In genomic region chr15:78810003-78810376, GRCh38 we compare ENCODE assay signal across 9 cellular contexts. TPM values are rescaled to one million over a fixed set of nuclear protein-coding genes. Genes with fewer than 3 reads are reported as not detected.
DNase-seq lines count a peak whose midpoint lies in the region; ATAC-seq, FAIRE-seq and TF ChIP-seq lines count a peak whose summit lies in the region.
"Had no signal": no experiment of that assay in that cellular context is flagged by ENCODE, and none has a peak within 500 bp of the region (broad histone marks: within the 10 kb centered on the region; RNA-seq: fewer than 3 reads in every experiment).

No MANE protein-coding gene starts in this region.

- FAIRE-seq in H54 (lab: Jason Lieb, UNC): no peak

- ATAC-seq in activated CD4-positive, alpha-beta T cell treated with anti-CD3 and anti-CD28 coated beads for 36 hours: no peak
- no peak for ATAC-seq in right lobe of liver
- ATAC-seq in HG03565 (IDR thresholded peaks at IDR 0.05; ENCODE audit: unreplicated experiment): no peak

- no peaks in the 10 kb centered on the region for H3K27me3 ChIP-seq in breast epithelium
- peaks cover 0 to 15% of the 10 kb centered on the region in 2 donors for H3K27me3 ChIP-seq in right lobe of liver
- no peaks in the 10 kb centered on the region for H3K27me3 ChIP-seq in testis
- H3K27me3 ChIP-seq: thyroid gland had no signal

- H3K4me1 ChIP-seq in breast epithelium (peaks cover 0 to 3% of the 10 kb centered on the region in 2 donors), right lobe of liver (peaks cover 0 to 10% (median 0%) of the 10 kb centered on the region in 4 donors), testis (peaks cover 6% of the 10 kb centered on the region)

- H3K9me3 ChIP-seq in breast epithelium: no peaks in the 10 kb centered on the region
- H3K9me3 ChIP-seq in right lobe of liver: no peaks in the 10 kb centered on the region
- H3K9me3 ChIP-seq in testis: no peaks in the 10 kb centered on the region
- H3K9me3 ChIP-seq: thyroid gland had no signal

- no peak overlapping the region for H3K27ac Mint-ChIP-seq in activated CD4-positive, alpha-beta T cell treated with anti-CD3 and anti-CD28 coated beads for 36 hours

- CTCF ChIA-PET in activated CD4-positive, alpha-beta T cell treated with anti-CD3 and anti-CD28 coated beads for 36 hours (lab: Charles Lee): interaction anchor here (0.5 to 1.0 kb wide), 5 partner anchors 10 to 1339 kb away, joined by 3 read pairs; no protein-coding TSS in a partner anchor

- H3K4me3 Mint-ChIP-seq in activated CD4-positive, alpha-beta T cell treated with anti-CD3 and anti-CD28 coated beads for 36 hours: peak overlapping the region; percentile 42

- intact Hi-C loops in activated CD4-positive, alpha-beta T cell treated with anti-CD3 and anti-CD28 coated beads for 36 hours (cut with DNase I, micrococcal nuclease): no loop called here
- intact Hi-C loops in breast epithelium (cut with DNase I; ENCODE audit: low total_unique reads): no loop called here
- intact Hi-C loops in right lobe of liver (cut with DNase I): no loop called here
- intact Hi-C loops in testis (cut with DNase I; ENCODE audit: low total_unique reads): no loop called here

- TF ChIP-seq CTCF in breast epithelium (IDR thresholded peaks at IDR 0.05) (no peak), right lobe of liver (IDR thresholded peaks at IDR 0.05) (no peak), testis (IDR thresholded peaks at IDR 0.05) (no peak)

- peaks cover 41% of the 10 kb centered on the region for H3K27me3 Mint-ChIP-seq in activated CD4-positive, alpha-beta T cell treated with anti-CD3 and anti-CD28 coated beads for 36 hours

- peak overlapping the region; percentile 66 to 78 (median 74) for H3K4me3 ChIP-seq in breast epithelium
- peak overlapping the region; percentile 57 to 64 (median 58) for H3K4me3 ChIP-seq in right lobe of liver
- peak overlapping the region; percentile 64 to 73 for H3K4me3 ChIP-seq in testis

- POLR2A ChIA-PET in activated CD4-positive, alpha-beta T cell treated with anti-CD3 and anti-CD28 coated beads for 36 hours (lab: Charles Lee): no interaction called here

- 33% methylated on average over 12 of the region's 12 CpGs for WGBS in right lobe of liver (ENCODE audit: insufficient coverage, low coverage, low lambda C conversion rate, missing lambda C conversion rate)
- WGBS in testis, 2 donors: 23 to 26% methylated on average over 12 of the region's 12 CpGs

- H3K4me1 Mint-ChIP-seq in activated CD4-positive, alpha-beta T cell treated with anti-CD3 and anti-CD28 coated beads for 36 hours: peaks cover 11% of the 10 kb centered on the region

- no peak for DNase-seq in activated CD4-positive, alpha-beta T cell treated with anti-CD3 and anti-CD28 coated beads for 36 hours
- DNase-seq in activated CD4-positive, alpha-beta T cell treated with anti-CD3 and anti-CD28 coated beads for 1 hour: no peak
- DNase-seq in breast epithelium (ENCODE audit: low spot score in 2 of 2): no peak
- DNase-seq in right lobe of liver: no peak
- no peak for DNase-seq in testis
- no peak for DNase-seq in H54 (ENCODE audit: insufficient read length, low spot score)
- no peak for DNase-seq in amygdala (lab: John Stamatoyannopoulos, UW)

- H3K9me3 Mint-ChIP-seq in activated CD4-positive, alpha-beta T cell treated with anti-CD3 and anti-CD28 coated beads for 36 hours (ENCODE audit: low read depth): no peaks in the 10 kb centered on the region

- no peaks in the 10 kb centered on the region for H3K36me3 ChIP-seq in breast epithelium
- H3K36me3 ChIP-seq in right lobe of liver: no peaks in the 10 kb centered on the region
- H3K36me3 ChIP-seq in testis (ENCODE audit: low read depth, missing control alignments): no peaks in the 10 kb centered on the region
- H3K36me3 ChIP-seq: thyroid gland had no signal

- H3K27ac ChIP-seq in breast epithelium: peak overlapping the region in 1 of 2 donors; percentile 80
- no peak overlapping the region for H3K27ac ChIP-seq in right lobe of liver
- H3K27ac ChIP-seq in testis: peak overlapping the region; percentile 39 to 84

- TF ChIP-seq POLR2A in breast epithelium (IDR thresholded peaks at IDR 0.05) (no peak), right lobe of liver (IDR thresholded peaks at IDR 0.05) (no peak), testis (IDR thresholded peaks at IDR 0.05) (no peak), H54 (IDR thresholded peaks at IDR 0.05; ENCODE audit: low read depth, low read length) (no peak)

- H3K36me3 Mint-ChIP-seq in activated CD4-positive, alpha-beta T cell treated with anti-CD3 and anti-CD28 coated beads for 36 hours (ENCODE audit: low read depth): no peaks in the 10 kb centered on the region

RNA-seq across cellular contexts. Expression of gene ADAMTS7, which starts 1.3 kb away (rescaled TPM):
- under 1 TPM; 0.09 to 0.23 TPM for total RNA-seq in activated CD4-positive, alpha-beta T cell treated with anti-CD3 and anti-CD28 coated beads for 36 hours
- 1 to 10 TPM; 1.3 to 7.4 (median 6.2) TPM for total RNA-seq in breast epithelium
- 1 to 10 TPM in 3 of 6 experiments, under 1 TPM in 3; 0.49 to 1.4 (median 1.1) TPM for total RNA-seq in right lobe of liver
- 10 to 100 TPM; 11.6 to 11.9 TPM for total RNA-seq in testis
- polyA plus RNA-seq in testis (ENCODE audit: insufficient read depth, low read depth, low replicate concordance): 5.7 TPM

Comparison
In these comparisons a context has a peak if more than half of its experiments do, and no peak if none do; other contexts are left out.
1. H3K27ac ChIP-seq: peak in testis (2 of 2); none in right lobe of liver (0 of 3).
2. Peak in every context shown above with its lines, with median percentiles within 50 percentile points of each other: H3K4me3 ChIP-seq.